ENCODE assay signal across 18 cellular contexts in the genomic region with DNA sequence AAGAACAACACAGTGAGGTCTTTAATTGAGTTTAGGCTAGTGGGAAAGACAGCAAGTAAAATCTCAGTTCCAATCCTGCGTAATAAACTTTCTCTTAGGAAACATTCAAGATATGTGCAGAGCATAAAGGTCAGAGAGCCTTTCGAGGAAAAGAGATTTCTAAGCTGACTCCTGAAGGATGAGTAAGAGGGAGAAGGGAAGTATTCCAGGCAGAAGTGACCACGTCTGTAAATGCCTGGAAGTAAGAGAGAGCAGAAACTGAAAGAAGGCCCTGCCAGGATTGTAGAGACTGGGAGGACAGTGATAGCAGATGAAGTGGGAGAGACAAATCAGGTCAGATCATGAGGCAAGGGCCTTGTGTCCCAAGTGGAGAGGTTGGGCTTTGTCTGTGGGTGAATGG. TPM values are rescaled to one million over a fixed set of nuclear protein-coding genes. Genes with fewer than 3 reads are reported as not detected.
"Had no signal": no experiment of that assay in that cellular context is flagged by ENCODE, and none has a peak within 500 bp of the region (broad histone marks: within the 10 kb centered on the region; RNA-seq: fewer than 3 reads in every experiment).

No MANE protein-coding gene starts in this region.

- ATAC-seq: activated T-cell treated with anti-CD3 and anti-CD28 coated beads, Interleukin-2, amount 50 U/mL, for 72 hours; esophagus mucosa; left lung; stimulated activated effector memory CD8-positive, alpha-beta T cell treated with anti-CD3 and anti-CD28 coated beads, Interleukin-12 subunit alpha, Interleukin-12 subunit beta, amount 100 ng/mL, for 72 hours had no signal

- H3K27ac ChIP-seq: left lung, parathyroid adenoma, skin epidermis, tibial artery, vagina had no signal

- H2AFZ ChIP-seq: parathyroid adenoma had no signal

- H3K4me3 ChIP-seq: left lung, skin epidermis, tibial artery, vagina had no signal

- H3K36me3 ChIP-seq: left lung, tibial artery, vagina had no signal

- H3K4me1 ChIP-seq: left lung, parathyroid adenoma, tibial artery, vagina had no signal

- H3K9me3 ChIP-seq: left lung, tibial artery, vagina had no signal

- H3K27me3 ChIP-seq: left lung, tibial artery, vagina had no signal

- H3K9ac ChIP-seq: parathyroid adenoma had no signal

- H3K79me2 ChIP-seq: parathyroid adenoma had no signal

- DNase-seq: activated CD4-positive, alpha-beta memory T cell treated with anti-CD3 and anti-CD28 coated beads for 36 hours; activated CD4-positive, alpha-beta T cell treated with anti-CD3 and anti-CD28 coated beads for 1 hour; activated gamma-delta T cell treated with Interleukin-2 at 50 U/mL for 16 hours; activated naive CD8-positive, alpha-beta T cell treated with anti-CD3 and anti-CD28 coated beads, Interleukin-2, amount 10 ng/mL, durations not matched to agents 7 days and 5 days; activated T-cell treated with anti-CD3 and anti-CD28 coated beads, Interleukin-2, amount 50 U/mL, for 72 hours; aorta; foreskin fibroblast; head of caudate nucleus; left lung; retina; T-helper 9 cell; tibial artery had no signal

RNA-seq across cellular contexts. Expression of gene PNLIPRP3, which starts 41.8 kb away (rescaled TPM):
- total RNA-seq: activated CD4-positive, alpha-beta memory T cell treated with anti-CD3 and anti-CD28 coated beads for 36 hours; activated naive CD8-positive, alpha-beta T cell treated with anti-CD3 and anti-CD28 coated beads, Interleukin-2, amount 10 ng/mL, durations not matched to agents 7 days and 5 days; activated T-cell treated with anti-CD3 and anti-CD28 coated beads, Interleukin-2, amount 50 U/mL, for 72 hours; aorta; neural crest cell had no signal
- polyA plus RNA-seq: aorta had no signal
